In genomic region chr2:189802396-189802912, GRCh38 we compare ENCODE assay signal across 19 cellular contexts.
"Had no signal": no experiment of that assay in that cellular context is flagged by ENCODE, and none has a peak within 500 bp of the region (broad histone marks: within the 10 kb centered on the region; RNA-seq: fewer than 3 reads in every experiment).

No MANE protein-coding gene starts in this region.

- H3K27ac Mint-ChIP-seq: activated CD4-positive, alpha-beta memory T cell treated with anti-CD3 and anti-CD28 coated beads for 36 hours; activated naive CD4-positive, alpha-beta T cell treated with anti-CD3 and anti-CD28 coated beads, Interleukin-2, amount 50 U/mL, for 72 hours; dendritic cell treated with granulocyte-macrophage colony-stimulating factor and Interleukin-4, amounts not matched to agents 40 ng/mL and 50 ng/mL, for 4 days had no signal

- H3K4me3 Mint-ChIP-seq: activated CD4-positive, alpha-beta memory T cell treated with anti-CD3 and anti-CD28 coated beads for 36 hours; dendritic cell treated with granulocyte-macrophage colony-stimulating factor and Interleukin-4, amounts not matched to agents 40 ng/mL and 50 ng/mL, for 4 days; neural crest cell had no signal

- H3K4me3 ChIP-seq: gastrocnemius medialis, heart right ventricle, lower lobe of right lung, thoracic aorta, upper lobe of right lung had no signal

- H3K9me3 Mint-ChIP-seq: activated CD4-positive, alpha-beta memory T cell treated with anti-CD3 and anti-CD28 coated beads for 36 hours; activated naive CD4-positive, alpha-beta T cell treated with anti-CD3 and anti-CD28 coated beads, Interleukin-2, amount 50 U/mL, for 72 hours; dendritic cell treated with granulocyte-macrophage colony-stimulating factor and Interleukin-4, amounts not matched to agents 40 ng/mL and 50 ng/mL, for 4 days; neural crest cell had no signal

- H3K27ac ChIP-seq: epithelial cell of prostate, gastrocnemius medialis, heart right ventricle, lower lobe of right lung, thoracic aorta, upper lobe of right lung had no signal

- H3K9me3 ChIP-seq: gastrocnemius medialis, heart right ventricle, lower lobe of right lung, thoracic aorta, upper lobe of right lung had no signal

- ATAC-seq: activated CD4-positive, CD25-positive, alpha-beta regulatory T cell treated with anti-CD3 and anti-CD28 coated beads, Interleukin-2, amount 50 U/mL, for 24 hours; gastrocnemius medialis; heart right ventricle; left colon; lower lobe of right lung; sciatic nerve; upper lobe of right lung had no signal

- H3K4me1 Mint-ChIP-seq: neural crest cell had no signal

- H3K27me3 Mint-ChIP-seq: activated CD4-positive, alpha-beta memory T cell treated with anti-CD3 and anti-CD28 coated beads for 36 hours; dendritic cell treated with granulocyte-macrophage colony-stimulating factor and Interleukin-4, amounts not matched to agents 40 ng/mL and 50 ng/mL, for 4 days had no signal

- H3K27me3 ChIP-seq: gastrocnemius medialis, heart right ventricle, upper lobe of right lung had no signal

- H3K4me1 ChIP-seq: lower lobe of right lung, upper lobe of right lung had no signal

- DNase-seq: activated CD4-positive, alpha-beta memory T cell treated with anti-CD3 and anti-CD28 coated beads for 36 hours; activated CD8-positive, alpha-beta memory T cell treated with anti-CD3 and anti-CD28 coated beads, Interleukin-2, amount 50 U/mL, for 4 hours; activated gamma-delta T cell; activated T-cell treated with anti-CD3 and anti-CD28 coated beads, Interleukin-2, amount 50 U/mL, for 48 hours; effector memory CD4-positive, alpha-beta T cell; gastrocnemius medialis; heart right ventricle; left colon; lower lobe of right lung; midbrain; SW 1271; upper lobe of right lung had no signal

- H3K36me3 ChIP-seq: gastrocnemius medialis had no signal
